10 cellular contexts compared by ENCODE assay signal in genomic region chr19:11377756-11378155, GRCh38. TPM values are rescaled to one million over a fixed set of nuclear protein-coding genes. Genes with fewer than 3 reads are reported as not detected.
DNase-seq lines count a peak whose midpoint lies in the region; ATAC-seq, FAIRE-seq and TF ChIP-seq lines count a peak whose summit lies in the region.
"Had no signal": no experiment of that assay in that cellular context is flagged by ENCODE, and none has a peak within 500 bp of the region (broad histone marks: within the 10 kb centered on the region; RNA-seq: fewer than 3 reads in every experiment).

No MANE protein-coding gene starts in this region.

- peaks cover 19% of the 10 kb centered on the region for H3K36me3 Mint-ChIP-seq in activated T-helper 1 cell treated with anti-CD3 and anti-CD28 coated beads, Interleukin-12 subunit alpha, Interleukin-12 subunit beta, Interleukin-2, Interleukin-4 antibody, amounts not matched to agents 30 ng/mL and 10 ng/mL and 1 ng/mL, durations not matched to agents 14 hours and 24 hours and 36 hours (ENCODE audit: low read depth)

- H3K4me3 ChIP-seq in right atrium auricular region (no peak overlapping the region), small intestine (ENCODE audit: low read depth in 1 of 2, low read length in 2 of 2) (no peak overlapping the region)
- H3K4me3 ChIP-seq: upper lobe of left lung had no signal

- no peak for ATAC-seq in Right ventricle myocardium inferior

- H3K27ac ChIP-seq in right atrium auricular region: peak overlapping the region; percentile 16 to 48
- no peak overlapping the region for H3K27ac ChIP-seq in small intestine (ENCODE audit: low read depth in 1 of 2, low read length in 1 of 2)

- peaks cover 41% of the 10 kb centered on the region for H3K4me1 Mint-ChIP-seq in activated T-helper 1 cell treated with anti-CD3 and anti-CD28 coated beads, Interleukin-12 subunit alpha, Interleukin-12 subunit beta, Interleukin-2, Interleukin-4 antibody, amounts not matched to agents 30 ng/mL and 10 ng/mL and 1 ng/mL, durations not matched to agents 14 hours and 24 hours and 36 hours (ENCODE audit: low read depth)

- H3K9me3 ChIP-seq in right atrium auricular region (no peaks in the 10 kb centered on the region), small intestine (ENCODE audit: control insufficient read depth, low read depth) (no peaks in the 10 kb centered on the region)
- H3K9me3 ChIP-seq: upper lobe of left lung had no signal

- H3K36me3 ChIP-seq in right atrium auricular region (no peaks in the 10 kb centered on the region), small intestine (ENCODE audit: control insufficient read depth in 2 of 2, insufficient read depth in 2 of 2, low read length in 2 of 2) (no peaks in the 10 kb centered on the region)

- H3K27ac Mint-ChIP-seq in activated T-helper 1 cell treated with anti-CD3 and anti-CD28 coated beads, Interleukin-12 subunit alpha, Interleukin-12 subunit beta, Interleukin-2, Interleukin-4 antibody, amounts not matched to agents 30 ng/mL and 10 ng/mL and 1 ng/mL, durations not matched to agents 14 hours and 24 hours and 36 hours: peak overlapping the region; percentile 51

- no peaks in the 10 kb centered on the region for H3K9me3 Mint-ChIP-seq in activated T-helper 1 cell treated with anti-CD3 and anti-CD28 coated beads, Interleukin-12 subunit alpha, Interleukin-12 subunit beta, Interleukin-2, Interleukin-4 antibody, amounts not matched to agents 30 ng/mL and 10 ng/mL and 1 ng/mL, durations not matched to agents 14 hours and 24 hours and 36 hours

- H3K4me1 ChIP-seq in right atrium auricular region (peaks cover 0 to 51% of the 10 kb centered on the region in 2 donors), small intestine (ENCODE audit: control insufficient read depth in 2 of 2, insufficient read depth in 1 of 2, low read depth in 1 of 2, low read length in 1 of 2) (peaks cover 0 to 8% of the 10 kb centered on the region in 2 donors)

- no peak overlapping the region for H3K4me3 Mint-ChIP-seq in activated T-helper 1 cell treated with anti-CD3 and anti-CD28 coated beads, Interleukin-12 subunit alpha, Interleukin-12 subunit beta, Interleukin-2, Interleukin-4 antibody, amounts not matched to agents 30 ng/mL and 10 ng/mL and 1 ng/mL, durations not matched to agents 14 hours and 24 hours and 36 hours

- TF ChIP-seq CTCF in right atrium auricular region (IDR thresholded peaks at IDR 0.05): no peak

- FAIRE-seq in small intestine (lab: Jason Lieb, UNC): no peak

- WGBS in small intestine, 3 donors: 98% methylated on average over 3 of the region's 3 CpGs

- DNase-seq in right atrium auricular region (ENCODE audit: low spot score) (no peak), Right ventricle myocardium inferior (ENCODE audit: missing footprints) (no peak), glomerular visceral epithelial cell (ENCODE audit: extremely low spot score) (peak; percentile 27), DMS53 treated with DMSO at 0.1 percent for 48 hours (lab: John Stamatoyannopoulos, UW; ENCODE audit: unreplicated experiment) (no peak), small intestine (no peak), NCI-H82 treated with DMSO at 0.1 percent for 48 hours (lab: John Stamatoyannopoulos, UW; ENCODE audit: unreplicated experiment) (no peak)
- DNase-seq in activated T-helper 1 cell treated with anti-CD3 and anti-CD28 coated beads, Interleukin-12 subunit alpha, Interleukin-12 subunit beta, Interleukin-2, Interleukin-4 antibody, amounts not matched to agents 30 ng/mL and 10 ng/mL and 1 ng/mL, durations not matched to agents 14 hours and 24 hours and 36 hours (ENCODE audit: low spot score): no peak
- no peak for DNase-seq in activated CD8-positive, alpha-beta memory T cell treated with anti-CD3 and anti-CD28 coated beads for 24 hours
- DNase-seq: GDM1 had no signal

- H3K27me3 ChIP-seq in right atrium auricular region: no peaks in the 10 kb centered on the region
- H3K27me3 ChIP-seq in small intestine (ENCODE audit: control insufficient read depth in 2 of 2, insufficient read depth in 2 of 2, low read length in 2 of 2): no peaks in the 10 kb centered on the region
- H3K27me3 ChIP-seq: upper lobe of left lung had no signal

- intact Hi-C loops in Right ventricle myocardium inferior (cut with DNase I): loop anchor here (5.0 kb wide), 1 partner anchor 70 kb away; no protein-coding TSS in a partner anchor
- intact Hi-C loops in activated T-helper 1 cell treated with anti-CD3 and anti-CD28 coated beads, Interleukin-12 subunit alpha, Interleukin-12 subunit beta, Interleukin-2, Interleukin-4 antibody, amounts not matched to agents 30 ng/mL and 10 ng/mL and 1 ng/mL, durations not matched to agents 14 hours and 24 hours and 36 hours (cut with micrococcal nuclease): no loop called here

- H3K27me3 Mint-ChIP-seq in activated T-helper 1 cell treated with anti-CD3 and anti-CD28 coated beads, Interleukin-12 subunit alpha, Interleukin-12 subunit beta, Interleukin-2, Interleukin-4 antibody, amounts not matched to agents 30 ng/mL and 10 ng/mL and 1 ng/mL, durations not matched to agents 14 hours and 24 hours and 36 hours (ENCODE audit: insufficient read depth): peaks cover 2% of the 10 kb centered on the region

RNA-seq across cellular contexts. Expression of gene SWSAP1, which starts 3.3 kb away (rescaled TPM):
- total RNA-seq in right atrium auricular region (1 to 10 TPM in 1 of 2 donors, under 1 TPM in 1; 0.44 to 1.5 TPM), Right ventricle myocardium inferior (1.9 TPM)
- total RNA-seq in activated T-helper 1 cell treated with anti-CD3 and anti-CD28 coated beads, Interleukin-12 subunit alpha, Interleukin-12 subunit beta, Interleukin-2, Interleukin-4 antibody, amounts not matched to agents 30 ng/mL and 10 ng/mL and 1 ng/mL, durations not matched to agents 14 hours and 24 hours and 36 hours: 3.2 and 3.9 TPM in 2 replicates
- 1 to 10 TPM; 3.0 to 4.0 (median 3.1) TPM for polyA plus RNA-seq in small intestine

RNA-seq across cellular contexts. Expression of gene EPOR, which starts 6.4 kb away (rescaled TPM):
- 1 to 10 TPM; 5.9 to 10.0 TPM for total RNA-seq in right atrium auricular region
- 8.4 TPM for total RNA-seq in Right ventricle myocardium inferior
- 7.3 and 7.9 TPM in 2 replicates for total RNA-seq in activated T-helper 1 cell treated with anti-CD3 and anti-CD28 coated beads, Interleukin-12 subunit alpha, Interleukin-12 subunit beta, Interleukin-2, Interleukin-4 antibody, amounts not matched to agents 30 ng/mL and 10 ng/mL and 1 ng/mL, durations not matched to agents 14 hours and 24 hours and 36 hours
- polyA plus RNA-seq in small intestine: 1 to 10 TPM in 2 of 3 donors, under 1 TPM in 1; 0.45 to 2.7 (median 1.4) TPM

RNA-seq across cellular contexts. Expression of gene PLPPR2, which starts 22.5 kb away (rescaled TPM):
- total RNA-seq in right atrium auricular region (10 to 100 TPM; 26.2 to 30.5 TPM), Right ventricle myocardium inferior (17.7 TPM)
- 2.0 TPM in 2 replicates for total RNA-seq in activated T-helper 1 cell treated with anti-CD3 and anti-CD28 coated beads, Interleukin-12 subunit alpha, Interleukin-12 subunit beta, Interleukin-2, Interleukin-4 antibody, amounts not matched to agents 30 ng/mL and 10 ng/mL and 1 ng/mL, durations not matched to agents 14 hours and 24 hours and 36 hours
- polyA plus RNA-seq in small intestine: 1 to 10 TPM; 3.1 to 9.7 (median 3.5) TPM

RNA-seq across cellular contexts. Expression of gene CCDC159, which starts 31.4 kb away (rescaled TPM):
- total RNA-seq in right atrium auricular region (10 to 100 TPM; 12.1 to 18.8 TPM), Right ventricle myocardium inferior (17.1 TPM)
- 10.7 and 14.4 TPM in 2 replicates for total RNA-seq in activated T-helper 1 cell treated with anti-CD3 and anti-CD28 coated beads, Interleukin-12 subunit alpha, Interleukin-12 subunit beta, Interleukin-2, Interleukin-4 antibody, amounts not matched to agents 30 ng/mL and 10 ng/mL and 1 ng/mL, durations not matched to agents 14 hours and 24 hours and 36 hours
- polyA plus RNA-seq in small intestine: 10 to 100 TPM; 24.1 to 70.4 (median 58.1) TPM

RNA-seq across cellular contexts. Expression of gene TMEM205, which starts 31.7 kb away (rescaled TPM):
- total RNA-seq in right atrium auricular region (100 to 1,000 TPM; 301 to 343 TPM), Right ventricle myocardium inferior (106 TPM)
- 26.6 and 31.2 TPM in 2 replicates for total RNA-seq in activated T-helper 1 cell treated with anti-CD3 and anti-CD28 coated beads, Interleukin-12 subunit alpha, Interleukin-12 subunit beta, Interleukin-2, Interleukin-4 antibody, amounts not matched to agents 30 ng/mL and 10 ng/mL and 1 ng/mL, durations not matched to agents 14 hours and 24 hours and 36 hours
- polyA plus RNA-seq in small intestine: 100 to 1,000 TPM in 1 of 3 donors, 10 to 100 TPM in 2; 39.8 to 127 (median 74.8) TPM

Comparison
In these comparisons a context has a peak if more than half of its experiments do, and no peak if none do; other contexts are left out.
1. H3K27ac ChIP-seq: peak in right atrium auricular region (2 of 2); none in small intestine (0 of 2).